In the genomic region with DNA sequence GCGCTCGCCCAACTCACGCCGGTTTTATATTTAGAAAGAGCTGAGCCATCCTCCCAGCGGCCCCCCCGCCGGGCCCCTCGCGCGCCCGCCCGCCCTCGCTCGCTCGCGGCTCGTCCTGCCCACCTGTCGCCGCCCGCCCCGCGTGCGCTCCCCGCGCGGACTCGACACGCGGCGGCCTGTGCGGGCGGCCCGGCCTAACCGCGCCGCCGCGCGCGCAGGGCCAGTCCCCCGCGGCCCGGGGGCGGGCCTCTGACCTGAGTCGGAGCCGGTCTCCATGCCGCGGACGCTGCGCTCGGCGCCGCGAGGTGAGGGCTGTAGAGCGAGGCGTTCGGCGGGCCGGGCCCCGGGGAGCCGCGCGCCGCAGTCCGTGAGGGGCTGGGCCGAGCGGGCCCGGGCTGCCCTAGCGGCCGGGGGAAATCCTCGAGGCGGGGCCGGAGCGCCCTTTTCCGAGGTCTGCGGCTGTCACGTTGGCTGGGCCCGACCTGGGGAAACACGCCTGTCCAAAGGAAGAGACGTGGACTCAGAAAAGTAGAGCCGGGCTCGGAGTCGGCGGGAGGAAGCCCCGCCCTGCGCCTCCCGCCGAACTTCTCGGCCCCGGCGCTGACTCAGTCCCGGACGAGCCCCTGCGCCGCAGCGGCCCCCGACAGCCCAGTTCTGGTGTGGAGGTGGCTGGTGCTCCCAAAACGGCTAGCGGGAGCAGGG, we compare ENCODE assay signal across 8 cellular contexts. TPM values are rescaled to one million over a fixed set of nuclear protein-coding genes. Genes with fewer than 3 reads are reported as not detected.
DNase-seq lines count a peak whose midpoint lies in the region; ATAC-seq, FAIRE-seq and TF ChIP-seq lines count a peak whose summit lies in the region.

ECPAS (minus strand) TSS at position 522 of the 702 bp plus-strand sequence. CDS start 11,465 bp downstream, outside the sequence.

- TF ChIP-seq EP300 in upper lobe of left lung (IDR thresholded peaks at IDR 0.05), result no peak

- peaks cover 7% of the 10 kb centered on the region for H3K36me3 Mint-ChIP-seq in T-helper 1 cell treated with Interleukin-12 subunit alpha and Interleukin-12 subunit beta and Interleukin-4 antibody, amounts not matched to agents 30 μg/mL and 1 μg/mL, for 36 hours (ENCODE audit: low read depth)
- H3K36me3 Mint-ChIP-seq in progenitor cell of endocrine pancreas (ENCODE audit: insufficient read depth), result no peaks in the 10 kb centered on the region

- peak within 1 kb of the TSS; percentile 77 for H3K27ac Mint-ChIP-seq in T-helper 1 cell treated with Interleukin-12 subunit alpha and Interleukin-12 subunit beta and Interleukin-4 antibody, amounts not matched to agents 30 μg/mL and 1 μg/mL, for 36 hours
- peak within 1 kb of the TSS; percentile 92 for H3K27ac Mint-ChIP-seq in progenitor cell of endocrine pancreas

- peak within 1 kb of the TSS; percentile 57 to 98 (median 89) for H3K4me3 ChIP-seq in upper lobe of left lung

- H3K4me3 Mint-ChIP-seq in T-helper 1 cell treated with Interleukin-12 subunit alpha and Interleukin-12 subunit beta and Interleukin-4 antibody, amounts not matched to agents 30 μg/mL and 1 μg/mL, for 36 hours, result peak within 1 kb of the TSS; percentile 79
- H3K4me3 Mint-ChIP-seq in progenitor cell of endocrine pancreas (ENCODE audit: low read depth), result peak within 1 kb of the TSS; percentile 76

- H3K4me1 Mint-ChIP-seq in T-helper 1 cell treated with Interleukin-12 subunit alpha and Interleukin-12 subunit beta and Interleukin-4 antibody, amounts not matched to agents 30 μg/mL and 1 μg/mL, for 36 hours (ENCODE audit: low read depth), result peaks cover 26% of the 10 kb centered on the region
- peaks cover 12% of the 10 kb centered on the region for H3K4me1 Mint-ChIP-seq in progenitor cell of endocrine pancreas (ENCODE audit: low read depth)

- no peaks in the 10 kb centered on the region for H3K36me3 ChIP-seq in upper lobe of left lung

- H3K9me3 ChIP-seq in upper lobe of left lung, result no peaks in the 10 kb centered on the region

- peak; percentile 58 for DNase-seq in GM04504 (ENCODE audit: low read depth)
- DNase-seq in H54 (ENCODE audit: insufficient read length, low spot score), result peak; percentile 93
- peak; percentile 81 for DNase-seq in LoVo (ENCODE audit: low spot score)
- peak in 45 of 56 donors; percentile 7 to 79 (median 47) for DNase-seq in amygdala (lab: John Stamatoyannopoulos, UW)
- DNase-seq in left cardiac atrium, result peak; percentile 84
- DNase-seq in progenitor cell of endocrine pancreas (ENCODE audit: low spot score, unreplicated experiment), result peak; percentile 62
- DNase-seq in upper lobe of left lung, result peak; percentile 83 to 95

- TF ChIP-seq POLR2A in H54 (IDR thresholded peaks at IDR 0.05; ENCODE audit: low read depth, low read length) (peak; percentile 23; the same call in 1 of the 2 replicates), upper lobe of left lung (IDR thresholded peaks at IDR 0.05) (peak in 3 of 4 donors; percentile 32 to 72 (median 62))

- TF ChIP-seq CTCF in progenitor cell of endocrine pancreas (IDR thresholded peaks at IDR 0.05; ENCODE audit: unreplicated experiment), result peak; percentile 12
- TF ChIP-seq CTCF in upper lobe of left lung (IDR thresholded peaks at IDR 0.05), result peak in 3 of 6 experiments; percentile 5 to 24 (median 15)

- peak within 1 kb of the TSS; percentile 95 to 99 (median 98) for H3K27ac ChIP-seq in upper lobe of left lung

- intact Hi-C loops in left cardiac atrium (cut with DNase I), result no loop called here

- 0% methylated on average over 28 to 37 of the region's 99 CpGs for WGBS in upper lobe of left lung, 2 donors

- ATAC-seq in left cardiac atrium (peak; percentile 79 to 90), upper lobe of left lung (ENCODE audit: low FRiP score in 2 of 2) (peak; percentile 91 to 92)

- H3K27me3 Mint-ChIP-seq in T-helper 1 cell treated with Interleukin-12 subunit alpha and Interleukin-12 subunit beta and Interleukin-4 antibody, amounts not matched to agents 30 μg/mL and 1 μg/mL, for 36 hours (ENCODE audit: low read depth), result peaks cover 14% of the 10 kb centered on the region
- H3K27me3 Mint-ChIP-seq in progenitor cell of endocrine pancreas, result peaks cover 2% of the 10 kb centered on the region

- peaks cover 14 to 35% (median 15%) of the 10 kb centered on the region in 4 donors for H3K4me1 ChIP-seq in upper lobe of left lung

- no peaks in the 10 kb centered on the region for H3K9me3 Mint-ChIP-seq in T-helper 1 cell treated with Interleukin-12 subunit alpha and Interleukin-12 subunit beta and Interleukin-4 antibody, amounts not matched to agents 30 μg/mL and 1 μg/mL, for 36 hours
- H3K9me3 Mint-ChIP-seq in progenitor cell of endocrine pancreas (ENCODE audit: low read depth), result no peaks in the 10 kb centered on the region

- H3K27me3 ChIP-seq in upper lobe of left lung, result no peaks in the 10 kb centered on the region

- no peak for FAIRE-seq in H54 (lab: Jason Lieb, UNC)

RNA-seq across cellular contexts. Expression of gene ECPAS, which starts in this region (rescaled TPM):
- 10 to 100 TPM; 81.9 to 87.8 TPM for total RNA-seq in left cardiac atrium
- 116 and 117 TPM in 2 replicates for total RNA-seq in progenitor cell of endocrine pancreas
- total RNA-seq in upper lobe of left lung, result 100 to 1,000 TPM in 1 of 6 donors, 10 to 100 TPM in 5; 64.4 to 158 (median 83.3) TPM

Comparison
In these comparisons a context has a peak if more than half of its experiments do, and no peak if none do; other contexts are left out.
1. Peak in every context shown above with its lines: DNase-seq, ATAC-seq, H3K4me3 ChIP-seq and H3K27ac ChIP-seq.